ENCODE assay signal across 26 cellular contexts in genomic region chr11:99418927-99419707, GRCh38.
DNase-seq lines count a peak whose midpoint lies in the region; ATAC-seq and TF ChIP-seq lines count a peak whose summit lies in the region.
"Had no signal": no experiment of that assay in that cellular context is flagged by ENCODE, and none has a peak within 500 bp of the region (broad histone marks: within the 10 kb centered on the region; RNA-seq: fewer than 3 reads in every experiment).

No MANE protein-coding gene starts in this region.

- H3K27ac Mint-ChIP-seq in GM23338: peak overlapping the region; percentile 93
- H3K27ac Mint-ChIP-seq in WTC11: peak overlapping the region; percentile 41; the same call in 1 of the 2 replicates
- H3K27ac Mint-ChIP-seq: activated CD8-positive, alpha-beta T cell treated with anti-CD3 and anti-CD28 coated beads, Interleukin-2, amount 10 ng/mL, durations not matched to agents 7 days and 5 days; activated naive CD4-positive, alpha-beta T cell treated with anti-CD3 and anti-CD28 coated beads, Interleukin-2, amount 50 U/mL, for 72 hours; effector memory CD8-positive, alpha-beta T cell; nephron progenitor cell had no signal

- H2AFZ ChIP-seq in GM23338: no peak overlapping the region

- peaks cover 3% of the 10 kb centered on the region; the same call in 1 of the 2 replicates for H3K27me3 ChIP-seq in GM23338 (ENCODE audit: insufficient read depth)
- H3K27me3 ChIP-seq: esophagus squamous epithelium, gastroesophageal sphincter, thyroid gland had no signal

- no peaks in the 10 kb centered on the region for H3K9me2 ChIP-seq in GM23338 (ENCODE audit: insufficient read depth)

- CTCF ChIA-PET in WTC11 (lab: Charles Lee): interaction anchor here (0.5 kb wide), 1 partner anchor 124 kb away, joined by 4 read pairs; no protein-coding TSS in a partner anchor

- ATAC-seq in GM23338: peak; percentile 79
- peak; percentile 66 for ATAC-seq in WTC11
- no peak for ATAC-seq in HG02970 (IDR thresholded peaks at IDR 0.05; ENCODE audit: low FRiP score, unreplicated experiment)
- ATAC-seq: activated CD4-positive, CD25-positive, alpha-beta regulatory T cell treated with anti-CD3 and anti-CD28 coated beads, Interleukin-2, amount 50 U/mL, for 24 hours; activated CD8-positive, alpha-beta T cell treated with anti-CD3 and anti-CD28 coated beads, Interleukin-2, amount 10 ng/mL, durations not matched to agents 7 days and 5 days; activated naive CD4-positive, alpha-beta T cell treated with anti-CD3 and anti-CD28 coated beads, Interleukin-2, amount 50 U/mL, for 72 hours; effector memory CD8-positive, alpha-beta T cell; gastroesophageal sphincter; HCT116; left lobe of liver had no signal

- H4K20me1 ChIP-seq in GM23338 (replicated peaks; ENCODE audit: insufficient read depth): no peaks in the 10 kb centered on the region

- H3K4me1 ChIP-seq in GM23338 (ENCODE audit: insufficient read depth): peaks cover 61% of the 10 kb centered on the region
- H3K4me1 ChIP-seq: esophagus squamous epithelium, gastroesophageal sphincter, thyroid gland had no signal

- H3K27me3 Mint-ChIP-seq in GM23338 (ENCODE audit: insufficient read depth, low read depth, poor library complexity) (peaks cover 2% of the 10 kb centered on the region), WTC11 (ENCODE audit: low read depth) (peaks cover 10% of the 10 kb centered on the region)
- H3K27me3 Mint-ChIP-seq: effector memory CD8-positive, alpha-beta T cell had no signal

- H3K4me1 Mint-ChIP-seq in GM23338 (peaks cover 68% of the 10 kb centered on the region), WTC11 (peaks cover 79% of the 10 kb centered on the region)

- H3K36me3 ChIP-seq in GM23338 (ENCODE audit: insufficient read depth): no peaks in the 10 kb centered on the region
- H3K36me3 ChIP-seq: esophagus squamous epithelium, gastroesophageal sphincter, thyroid gland had no signal

- H3K79me2 ChIP-seq in GM23338 (replicated peaks; ENCODE audit: insufficient read depth): no peaks in the 10 kb centered on the region

- peaks cover 2% of the 10 kb centered on the region for H3K36me3 Mint-ChIP-seq in GM23338 (ENCODE audit: low read depth)
- H3K36me3 Mint-ChIP-seq in WTC11: no peaks in the 10 kb centered on the region
- H3K36me3 Mint-ChIP-seq: activated naive CD4-positive, alpha-beta T cell treated with anti-CD3 and anti-CD28 coated beads, Interleukin-2, amount 50 U/mL, for 72 hours had no signal

- H3F3A ChIP-seq in GM23338 (replicated peaks; ENCODE audit: low read depth): no peaks in the 10 kb centered on the region

- H3K4me3 ChIP-seq in GM23338 (no peak overlapping the region), LNCaP clone FGC (ENCODE audit: low read depth, low read length) (no peak overlapping the region)
- H3K4me3 ChIP-seq: esophagus squamous epithelium, gastroesophageal sphincter, skin epidermis, thyroid gland had no signal

- H3K4me3 Mint-ChIP-seq in GM23338 (0 out of 3 replicates have a peak overlapping the region, but pooled peaks have one; percentile 8), WTC11 (no peak overlapping the region)
- H3K4me3 Mint-ChIP-seq: activated CD8-positive, alpha-beta T cell treated with anti-CD3 and anti-CD28 coated beads, Interleukin-2, amount 10 ng/mL, durations not matched to agents 7 days and 5 days; effector memory CD8-positive, alpha-beta T cell; nephron progenitor cell had no signal

- TF ChIP-seq CTCF in GM23338 (conservative IDR thresholded peaks at IDR 0.05; ENCODE audit: low read depth in 2 of 2) (peak in 1 of 2 experiments; percentile 15; a peak in 1 of 4 replicates), LNCaP clone FGC (IDR thresholded peaks at IDR 0.05; ENCODE audit: control insufficient read depth, extremely low read depth, insufficient read depth) (no peak), WTC11 (IDR thresholded peaks at IDR 0.05) (no peak)

- POLR2A ChIA-PET in WTC11 (lab: Charles Lee): no interaction called here

- H3K4me2 ChIP-seq in GM23338: peak overlapping the region; percentile 66

- H3K27ac ChIP-seq in GM23338 (ENCODE audit: low read depth): peak overlapping the region; percentile 12
- H3K27ac ChIP-seq: esophagus squamous epithelium, gastroesophageal sphincter, skin epidermis, thyroid gland had no signal

- DNase-seq in GM23338 (ENCODE audit: low spot score): peak; percentile 30
- peak; percentile 11 for DNase-seq in LNCaP clone FGC (ENCODE audit: low read depth)
- DNase-seq in WTC11 (ENCODE audit: low spot score): no peak
- peak; percentile 50 for DNase-seq in retina
- DNase-seq in KG1 (lab: John Stamatoyannopoulos, UW): no peak
- DNase-seq in stimulated activated CD4-positive, alpha-beta T cell treated with anti-CD3 and anti-CD28 coated beads, Interleukin-4, amount 100 ng/mL, for 4 hours: no peak
- DNase-seq: activated CD8-positive, alpha-beta T cell treated with anti-CD3 and anti-CD28 coated beads, Interleukin-2, amount 10 ng/mL, durations not matched to agents 7 days and 5 days; activated T-cell treated with anti-CD3 and anti-CD28 coated beads, Interleukin-2, amount 50 U/mL, for 48 hours; effector memory CD8-positive, alpha-beta T cell; esophagus squamous epithelium; IMR-90; midbrain; MM.1S; NCI-H187; NCI-H446; nephron progenitor cell; stimulated activated CD4-positive, alpha-beta T cell treated with anti-CD3 and anti-CD28 coated beads, Interleukin-2, amount 100 ng/mL, for 24 hours; stimulated activated naive CD4-positive, alpha-beta T cell; thyroid gland had no signal

- H3K9me3 Mint-ChIP-seq in GM23338 (peaks cover 2% of the 10 kb centered on the region), WTC11 (no peaks in the 10 kb centered on the region)
- H3K9me3 Mint-ChIP-seq: nephron progenitor cell had no signal

TF ChIP-seq in GM23338, 12 proteins besides CTCF, POLR2A, EP300 and RAD21:
- TF ChIP-seq ZNF331 (CRISPR knock-in tag; IDR thresholded peaks at IDR 0.05; ENCODE audit: low read depth) (no peak), STAT1 (IDR thresholded peaks at IDR 0.05; ENCODE audit: unreplicated experiment) (no peak), NANOG (IDR thresholded peaks at IDR 0.05; ENCODE audit: borderline replicate concordance) (peak; percentile 30; the same call in 1 of the 2 replicates)
- TF ChIP-seq, protein P1, sequence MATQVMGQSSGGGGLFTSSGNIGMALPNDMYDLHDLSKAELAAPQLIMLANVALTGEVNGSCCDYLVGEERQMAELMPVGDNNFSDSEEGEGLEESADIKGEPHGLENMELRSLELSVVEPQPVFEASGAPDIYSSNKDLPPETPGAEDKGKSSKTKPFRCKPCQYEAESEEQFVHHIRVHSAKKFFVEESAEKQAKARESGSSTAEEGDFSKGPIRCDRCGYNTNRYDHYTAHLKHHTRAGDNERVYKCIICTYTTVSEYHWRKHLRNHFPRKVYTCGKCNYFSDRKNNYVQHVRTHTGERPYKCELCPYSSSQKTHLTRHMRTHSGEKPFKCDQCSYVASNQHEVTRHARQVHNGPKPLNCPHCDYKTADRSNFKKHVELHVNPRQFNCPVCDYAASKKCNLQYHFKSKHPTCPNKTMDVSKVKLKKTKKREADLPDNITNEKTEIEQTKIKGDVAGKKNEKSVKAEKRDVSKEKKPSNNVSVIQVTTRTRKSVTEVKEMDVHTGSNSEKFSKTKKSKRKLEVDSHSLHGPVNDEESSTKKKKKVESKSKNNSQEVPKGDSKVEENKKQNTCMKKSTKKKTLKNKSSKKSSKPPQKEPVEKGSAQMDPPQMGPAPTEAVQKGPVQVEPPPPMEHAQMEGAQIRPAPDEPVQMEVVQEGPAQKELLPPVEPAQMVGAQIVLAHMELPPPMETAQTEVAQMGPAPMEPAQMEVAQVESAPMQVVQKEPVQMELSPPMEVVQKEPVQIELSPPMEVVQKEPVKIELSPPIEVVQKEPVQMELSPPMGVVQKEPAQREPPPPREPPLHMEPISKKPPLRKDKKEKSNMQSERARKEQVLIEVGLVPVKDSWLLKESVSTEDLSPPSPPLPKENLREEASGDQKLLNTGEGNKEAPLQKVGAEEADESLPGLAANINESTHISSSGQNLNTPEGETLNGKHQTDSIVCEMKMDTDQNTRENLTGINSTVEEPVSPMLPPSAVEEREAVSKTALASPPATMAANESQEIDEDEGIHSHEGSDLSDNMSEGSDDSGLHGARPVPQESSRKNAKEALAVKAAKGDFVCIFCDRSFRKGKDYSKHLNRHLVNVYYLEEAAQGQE (IDR thresholded peaks at IDR 0.05; ENCODE audit: unreplicated experiment): no peak
TF ChIP-seq in GM23338: peak in this region for 1.

TF ChIP-seq in WTC11, 78 proteins besides CTCF, POLR2A, EP300 and RAD21 (continues in another document):
- TF ChIP-seq CDX4 (CRISPR knock-in tag; IDR thresholded peaks at IDR 0.05; ENCODE audit: borderline replicate concordance) (no peak), NFYB (CRISPR knock-in tag; conservative IDR thresholded peaks at IDR 0.05; ENCODE audit: low read depth) (no peak), ZMAT4 (CRISPR knock-in tag; IDR thresholded peaks at IDR 0.05) (no peak), ZNF232 (CRISPR knock-in tag; IDR thresholded peaks at IDR 0.05) (no peak), MYBL2 (CRISPR knock-in tag; IDR thresholded peaks at IDR 0.05) (no peak), PRRX2 (CRISPR knock-in tag; IDR thresholded peaks at IDR 0.05) (no peak), SMAD3 (CRISPR knock-in tag; IDR thresholded peaks at IDR 0.05; ENCODE audit: borderline replicate concordance) (no peak), NFE2L1 (CRISPR knock-in tag; IDR thresholded peaks at IDR 0.05) (no peak)
- TF ChIP-seq, protein P2, sequence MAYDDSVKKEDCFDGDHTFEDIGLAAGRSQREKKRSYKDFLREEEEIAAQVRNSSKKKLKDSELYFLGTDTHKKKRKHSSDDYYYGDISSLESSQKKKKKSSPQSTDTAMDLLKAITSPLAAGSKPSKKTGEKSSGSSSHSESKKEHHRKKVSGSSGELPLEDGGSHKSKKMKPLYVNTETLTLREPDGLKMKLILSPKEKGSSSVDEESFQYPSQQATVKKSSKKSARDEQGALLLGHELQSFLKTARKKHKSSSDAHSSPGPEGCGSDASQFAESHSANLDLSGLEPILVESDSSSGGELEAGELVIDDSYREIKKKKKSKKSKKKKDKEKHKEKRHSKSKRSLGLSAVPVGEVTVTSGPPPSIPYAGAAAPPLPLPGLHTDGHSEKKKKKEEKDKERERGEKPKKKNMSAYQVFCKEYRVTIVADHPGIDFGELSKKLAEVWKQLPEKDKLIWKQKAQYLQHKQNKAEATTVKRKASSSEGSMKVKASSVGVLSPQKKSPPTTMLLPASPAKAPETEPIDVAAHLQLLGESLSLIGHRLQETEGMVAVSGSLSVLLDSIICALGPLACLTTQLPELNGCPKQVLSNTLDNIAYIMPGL (CRISPR knock-in tag; IDR thresholded peaks at IDR 0.05): no peak

Comparison
In these comparisons a context has a peak if more than half of its experiments do, and no peak if none do; other contexts are left out.
1. DNase-seq: peak in GM23338 (single experiment), LNCaP clone FGC (single experiment) and retina (single experiment); none in WTC11 (single experiment), KG1 (single experiment) and stimulated activated CD4-positive, alpha-beta T cell treated with anti-CD3 and anti-CD28 coated beads, Interleukin-4, amount 100 ng/mL, for 4 hours (0 of 2).